Comparison of ENCODE assay signal across 30 cellular contexts in genomic region chr14:105143451-105144230, GRCh38. TPM values are rescaled to one million over a fixed set of nuclear protein-coding genes. Genes with fewer than 3 reads are reported as not detected.
DNase-seq lines count a peak whose midpoint lies in the region; ATAC-seq and TF ChIP-seq lines count a peak whose summit lies in the region.
"Had no signal": no experiment of that assay in that cellular context is flagged by ENCODE, and none has a peak within 500 bp of the region (broad histone marks: within the 10 kb centered on the region; RNA-seq: fewer than 3 reads in every experiment).

No MANE protein-coding gene starts in this region.

- H3K9me3 ChIP-seq in SK-N-SH (no peaks in the 10 kb centered on the region), BE2C (no peaks in the 10 kb centered on the region; the same call in 1 of the 2 replicates), WERI-Rb-1 (ENCODE audit: severe bottlenecking) (peaks cover 17% of the 10 kb centered on the region), lower lobe of right lung (peaks cover 15% of the 10 kb centered on the region)

- H3K9ac ChIP-seq in SK-N-SH, result no peak overlapping the region

- no peaks in the 10 kb centered on the region for H3K9me2 ChIP-seq in SK-N-SH

- CTCF ChIA-PET in SK-N-SH (lab: Yijun Ruan, JAX), result no interaction called here

- no peak for TF ChIP-seq EP300 in SK-N-SH (IDR thresholded peaks at IDR 0.05; ENCODE audit: borderline replicate concordance in 1 of 2, low read depth in 1 of 2, low read length in 1 of 2)

- peak; percentile 25 for DNase-seq in SK-N-SH
- DNase-seq in BE2C, result peak; percentile 6
- DNase-seq in WERI-Rb-1, result peak; percentile 5
- peak; percentile 41 for DNase-seq in lower lobe of right lung
- DNase-seq in NCI-H1105 treated with DMSO at 0.1 percent for 48 hours (lab: John Stamatoyannopoulos, UW), result no peak
- no peak for DNase-seq in pons (ENCODE audit: low spot score)
- DNase-seq in occipital lobe (lab: John Stamatoyannopoulos, UW), result no peak
- DNase-seq: activated CD4-positive, alpha-beta T cell treated with anti-CD3 and anti-CD28 coated beads, Interleukin-2, amount 10 ng/mL, durations not matched to agents 24 days and 14 days; activated gamma-delta T cell; activated naive CD8-positive, alpha-beta T cell treated with anti-CD3 and anti-CD28 coated beads, Interleukin-2, amount 10 ng/mL, durations not matched to agents 7 days and 5 days; DND-41; effector CD8-positive, alpha-beta T cell; GF-D8; GOT3; KG1; mammary epithelial cell; natural killer cell; NCI-H1092 treated with DMSO at 0.1 percent for 48 hours; NCI-H187; NCI-H446 treated with DMSO at 0.1 percent for 48 hours; NCI-H774; small intestine had no signal

- no peak overlapping the region for H3K4me3 ChIP-seq in SK-N-SH (ENCODE audit: low read depth in 2 of 2, low read length in 1 of 2)
- H3K4me3 ChIP-seq in BE2C (ENCODE audit: low read depth, low read length), result no peak overlapping the region
- H3K4me3 ChIP-seq in WERI-Rb-1 (ENCODE audit: low read depth, low read length), result no peak overlapping the region
- H3K4me3 ChIP-seq in lower lobe of right lung, result no peak overlapping the region
- H3K4me3 ChIP-seq: cardiac muscle cell, coronary artery, mucosa of descending colon, SJCRH30, upper lobe of left lung had no signal

- TF ChIP-seq CTCF in SK-N-SH (IDR thresholded peaks at IDR 0.05) (no peak), BE2C (IDR thresholded peaks at IDR 0.05; ENCODE audit: low read depth, low read length) (no peak), WERI-Rb-1 (IDR thresholded peaks at IDR 0.05; ENCODE audit: low read depth, low read length) (no peak), lower lobe of right lung (IDR thresholded peaks at IDR 0.05) (no peak)

- POLR2A ChIA-PET in SK-N-SH (lab: Yijun Ruan, JAX), result no interaction called here

- ATAC-seq in SK-N-SH treated with all-trans-retinoic acid at 6 μM for 48 hours (no peak), lower lobe of right lung (no peak)
- ATAC-seq: mucosa of descending colon, natural killer cell, Panc1 had no signal

- no peaks in the 10 kb centered on the region for H3K79me2 ChIP-seq in SK-N-SH (ENCODE audit: insufficient read depth)

- no peaks in the 10 kb centered on the region for H3K27me3 ChIP-seq in SK-N-SH (ENCODE audit: insufficient read depth)
- no peaks in the 10 kb centered on the region for H3K27me3 ChIP-seq in BE2C
- no peaks in the 10 kb centered on the region for H3K27me3 ChIP-seq in WERI-Rb-1 (ENCODE audit: insufficient read depth, low read depth, severe bottlenecking)
- H3K27me3 ChIP-seq in lower lobe of right lung (ENCODE audit: low read depth), result no peaks in the 10 kb centered on the region
- H3K27me3 ChIP-seq: cardiac muscle cell, SJCRH30, upper lobe of left lung had no signal

- no peaks in the 10 kb centered on the region for H3K36me3 ChIP-seq in SK-N-SH (replicated peaks in 1 of 2; ENCODE audit: control insufficient read depth in 1 of 2, insufficient read depth in 2 of 2, low read length in 1 of 2)
- H3K36me3 ChIP-seq in BE2C, result no peaks in the 10 kb centered on the region
- H3K36me3 ChIP-seq in WERI-Rb-1, result peaks cover 80% of the 10 kb centered on the region
- peaks cover 22% of the 10 kb centered on the region for H3K36me3 ChIP-seq in lower lobe of right lung

- 89% methylated on average over 17 of the region's 35 CpGs for WGBS in SK-N-SH (ENCODE audit: low lambda C conversion rate)

- no peak for TF ChIP-seq RAD21 in SK-N-SH (IDR thresholded peaks at IDR 0.05; ENCODE audit: low read length)

- no peaks in the 10 kb centered on the region for H4K20me1 ChIP-seq in SK-N-SH (ENCODE audit: insufficient read depth)

- intact Hi-C loops in lower lobe of right lung (cut with DNase I), result no loop called here

- H2AFZ ChIP-seq in SK-N-SH (ENCODE audit: low read depth), result no peak overlapping the region

- H3K4me1 ChIP-seq in SK-N-SH (ENCODE audit: control insufficient read depth in 1 of 2, insufficient read depth in 2 of 2, low read depth in 1 of 2, low read length in 1 of 2) (peaks cover 0 to 13% of the 10 kb centered on the region in 2 experiments; a peak in 1 of 4 replicates), BE2C (no peaks in the 10 kb centered on the region), lower lobe of right lung (no peaks in the 10 kb centered on the region)
- H3K4me1 ChIP-seq: SJCRH30, upper lobe of left lung had no signal

- H3F3A ChIP-seq in SK-N-SH (replicated peaks; ENCODE audit: insufficient read depth), result no peaks in the 10 kb centered on the region

- H3K27ac ChIP-seq in SK-N-SH (ENCODE audit: low read depth in 2 of 2, low read length in 1 of 2), result no peak overlapping the region
- no peak overlapping the region for H3K27ac ChIP-seq in WERI-Rb-1
- no peak overlapping the region for H3K27ac ChIP-seq in lower lobe of right lung
- H3K27ac ChIP-seq: 22Rv1, cardiac muscle cell, coronary artery, SJCRH30, upper lobe of left lung had no signal

- no peak overlapping the region for H3K4me2 ChIP-seq in SK-N-SH

TF ChIP-seq in SK-N-SH, 30 proteins besides CTCF, POLR2A, EP300 and RAD21:
- no peak for TF ChIP-seq RXRA (IDR thresholded peaks at IDR 0.05; ENCODE audit: borderline replicate concordance, low read depth)
- no peak for TF ChIP-seq TAF1 (IDR thresholded peaks at IDR 0.05; ENCODE audit: borderline replicate concordance, low read depth, low read length)
- TF ChIP-seq FOXM1 (IDR thresholded peaks at IDR 0.05; ENCODE audit: low read depth), result no peak
- no peak for TF ChIP-seq EZH2phosphoT487 (IDR thresholded peaks at IDR 0.05; ENCODE audit: borderline replicate concordance, low read depth)
TF ChIP-seq in SK-N-SH: peak in this region for 0.

TF ChIP-seq in SK-N-SH treated with all-trans-retinoic acid at 6 μM for 48 hours, 23 proteins besides CTCF, POLR2A, EP300 and RAD21:
- TF ChIP-seq TOX (CRISPR knock-in tag; IDR thresholded peaks at IDR 0.05; ENCODE audit: borderline replicate concordance) (no peak), BACH2 (CRISPR knock-in tag; IDR thresholded peaks at IDR 0.05; ENCODE audit: borderline replicate concordance) (no peak), CSRNP3 (CRISPR knock-in tag; IDR thresholded peaks at IDR 0.05) (no peak), PATZ1 (CRISPR knock-in tag; IDR thresholded peaks at IDR 0.05; ENCODE audit: borderline replicate concordance) (no peak), POU6F1 (CRISPR knock-in tag; IDR thresholded peaks at IDR 0.05; ENCODE audit: borderline replicate concordance, low read depth) (no peak), ZC3H10 (CRISPR knock-in tag; IDR thresholded peaks at IDR 0.05) (no peak), ZNF70 (CRISPR knock-in tag; IDR thresholded peaks at IDR 0.05) (no peak)

RNA-seq across cellular contexts. Expression of gene JAG2, which starts 24.9 kb away (rescaled TPM):
- polyA plus RNA-seq in SK-N-SH (2012; rRNA removed), result 1.7 TPM in 2 replicates
- polyA plus RNA-seq in SK-N-SH (2012; cell fraction: cytosol; rRNA removed), result 0.55 and 0.77 TPM in 2 replicates
- 8.9 and 10.2 TPM in 2 replicates for polyA plus RNA-seq in SK-N-SH (2012; cell fraction: nucleus; rRNA removed)
- polyA plus RNA-seq in BE2C (2012; ENCODE audit: insufficient read depth, insufficient read length, low read depth), result 15.9 TPM
- 29.2 TPM for total RNA-seq in lower lobe of right lung
- total RNA-seq in occipital lobe, result 31.7 TPM

RNA-seq across cellular contexts. Expression of gene NUDT14, which starts 37.5 kb away (rescaled TPM):
- 15.8 and 18.4 TPM in 2 replicates for polyA plus RNA-seq in SK-N-SH (2012; rRNA removed)
- 8.1 and 11.3 TPM in 2 replicates for polyA plus RNA-seq in SK-N-SH (2012; cell fraction: cytosol; rRNA removed)
- polyA plus RNA-seq in SK-N-SH (2012; cell fraction: nucleus; rRNA removed), result 27.3 and 44.1 TPM in 2 replicates
- 7.4 TPM for polyA plus RNA-seq in BE2C (2012; ENCODE audit: insufficient read depth, insufficient read length, low read depth)
- total RNA-seq in lower lobe of right lung (54.5 TPM), occipital lobe (18.2 TPM)

Comparison
In these comparisons a context has a peak if more than half of its experiments do, and no peak if none do; other contexts are left out.
1. DNase-seq: peak in SK-N-SH (single experiment), BE2C (single experiment), WERI-Rb-1 (single experiment) and lower lobe of right lung (single experiment); none in NCI-H1105 treated with DMSO at 0.1 percent for 48 hours (single experiment), pons (single experiment) and occipital lobe (single experiment).